9 cellular contexts compared by ENCODE assay signal in the genomic region with DNA sequence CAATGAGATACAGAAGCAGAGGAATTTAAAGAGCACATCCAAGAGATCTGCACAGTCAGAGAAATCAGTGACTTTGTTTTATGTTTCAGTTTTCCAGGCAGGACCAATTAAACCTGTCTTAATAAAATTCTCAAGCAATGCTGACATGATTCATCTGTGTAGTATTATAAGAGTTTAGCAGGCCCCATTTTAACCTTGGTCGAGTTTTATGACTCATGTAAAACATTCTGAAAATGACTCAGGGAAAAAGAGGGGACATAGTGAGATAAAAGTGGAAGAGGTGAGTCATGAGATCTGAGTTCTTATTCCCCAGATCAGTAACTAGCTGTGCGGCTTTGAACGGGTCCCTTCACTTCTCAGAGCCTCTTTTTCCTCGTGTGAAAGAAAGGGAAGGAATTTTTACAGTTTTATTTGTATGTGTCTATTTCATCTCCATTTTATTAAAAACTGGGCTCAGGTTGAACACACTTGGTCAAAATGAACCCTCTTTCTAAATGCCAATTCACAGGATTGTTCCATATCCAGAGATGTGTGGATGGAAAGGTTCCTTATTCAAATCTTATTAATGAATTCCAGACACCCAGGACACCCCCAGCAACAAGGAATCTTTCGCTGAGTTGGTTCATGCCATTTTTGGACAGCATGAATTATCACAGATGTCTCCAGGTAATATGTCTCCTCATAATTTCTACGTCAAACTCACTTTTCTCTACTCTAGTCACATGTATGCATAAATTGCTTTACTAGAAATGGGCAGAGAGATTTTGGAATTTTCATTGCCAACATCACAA.
A peak's percentile ranks its signal among the peaks of the same experiment; 100 is the strongest.
DNase-seq lines count a peak whose midpoint lies in the region; ATAC-seq and TF ChIP-seq lines count a peak whose summit lies in the region.
"Had no signal": no experiment of that assay in that cellular context is flagged by ENCODE, and none has a peak within 500 bp of the region (broad histone marks: within the 10 kb centered on the region; RNA-seq: fewer than 3 reads in every experiment).

No MANE protein-coding gene starts in this region.

- TF ChIP-seq CTCF in epithelial cell of proximal tubule (conservative IDR thresholded peaks at IDR 0.05; ENCODE audit: low read depth, low read length): no peak

- no peaks in the 10 kb centered on the region for H3K36me3 ChIP-seq in rectal smooth muscle tissue (ENCODE audit: control insufficient read depth, insufficient read depth, low read length)

- peaks cover 6% of the 10 kb centered on the region for H3K9me3 Mint-ChIP-seq in activated T-cell treated with anti-CD3 and anti-CD28 coated beads, Interleukin-2, amount 50 U/mL, for 24 hours
- H3K9me3 Mint-ChIP-seq: brain had no signal

- no peaks in the 10 kb centered on the region for H3K27me3 Mint-ChIP-seq in activated T-cell treated with anti-CD3 and anti-CD28 coated beads, Interleukin-2, amount 50 U/mL, for 24 hours

- peaks cover 32% of the 10 kb centered on the region for H3K4me1 ChIP-seq in rectal smooth muscle tissue (ENCODE audit: control insufficient read depth, insufficient read depth, low read length)

- peak overlapping the region; percentile 73 for H3K27ac Mint-ChIP-seq in activated T-cell treated with anti-CD3 and anti-CD28 coated beads, Interleukin-2, amount 50 U/mL, for 24 hours

- peaks cover 2% of the 10 kb centered on the region for H3K36me3 Mint-ChIP-seq in activated T-cell treated with anti-CD3 and anti-CD28 coated beads, Interleukin-2, amount 50 U/mL, for 24 hours (ENCODE audit: low read depth)
- H3K36me3 Mint-ChIP-seq: brain had no signal

- H3K4me3 ChIP-seq in epithelial cell of proximal tubule (ENCODE audit: low read depth, low read length) (no peak overlapping the region), rectal smooth muscle tissue (ENCODE audit: low read length) (no peak overlapping the region)

- H3K4me1 Mint-ChIP-seq in activated T-cell treated with anti-CD3 and anti-CD28 coated beads, Interleukin-2, amount 50 U/mL, for 24 hours (ENCODE audit: low read depth): peaks cover 49% of the 10 kb centered on the region

- peak; percentile 96 for ATAC-seq in HG02870 (IDR thresholded peaks at IDR 0.05; ENCODE audit: unreplicated experiment)

- H3K27me3 ChIP-seq in rectal smooth muscle tissue (ENCODE audit: control insufficient read depth, insufficient read depth, low read length): no peaks in the 10 kb centered on the region

- peak overlapping the region; percentile 80 for H3K27ac ChIP-seq in rectal smooth muscle tissue (ENCODE audit: low read depth, low read length)

- no peak overlapping the region for H3K9ac ChIP-seq in rectal smooth muscle tissue (ENCODE audit: low read length)

- DNase-seq in activated T-cell treated with anti-CD3 and anti-CD28 coated beads, Interleukin-2, amount 50 U/mL, for 24 hours: no peak
- DNase-seq in activated T-cell treated with anti-CD3 and anti-CD28 coated beads, Interleukin-2, amount 50 U/mL, for 48 hours: no peak
- peak; percentile 98 for DNase-seq in RKO (ENCODE audit: low spot score)
- DNase-seq in epithelial cell of proximal tubule (ENCODE audit: low read depth): peak; percentile 95
- no peak for DNase-seq in SHP77 (lab: John Stamatoyannopoulos, UW)
- no peak for DNase-seq in T-helper 9 cell

- peak overlapping the region; percentile 30 for H3K4me3 Mint-ChIP-seq in activated T-cell treated with anti-CD3 and anti-CD28 coated beads, Interleukin-2, amount 50 U/mL, for 24 hours
- H3K4me3 Mint-ChIP-seq: brain had no signal

Comparison
In these comparisons a context has a peak if more than half of its experiments do, and no peak if none do; other contexts are left out.
1. DNase-seq: peak in RKO (single experiment) and epithelial cell of proximal tubule (single experiment); none in activated T-cell treated with anti-CD3 and anti-CD28 coated beads, Interleukin-2, amount 50 U/mL, for 24 hours (single experiment), activated T-cell treated with anti-CD3 and anti-CD28 coated beads, Interleukin-2, amount 50 U/mL, for 48 hours (0 of 2), SHP77 (0 of 2) and T-helper 9 cell (single experiment).